ENCODE assay signal across 8 cellular contexts in genomic region chr6:153231048-153231635, GRCh38.
A peak's percentile ranks its signal among the peaks of the same experiment; 100 is the strongest.
DNase-seq lines count a peak whose midpoint lies in the region; ATAC-seq and TF ChIP-seq lines count a peak whose summit lies in the region.

No MANE protein-coding gene starts in this region.

- ATAC-seq in GM21737 (IDR thresholded peaks at IDR 0.05; ENCODE audit: unreplicated experiment), result no peak
- ATAC-seq in GM21381 (IDR thresholded peaks at IDR 0.05; ENCODE audit: unreplicated experiment), result no peak

- H2AFZ ChIP-seq in parathyroid adenoma, result peak overlapping the region; percentile 9

- DNase-seq in AG09309 (ENCODE audit: low read depth) (no peak), LHCN-M2 (ENCODE audit: low read depth) (peak; percentile 43), foreskin fibroblast (peak in 1 of 2 donors; percentile 57)

- no peak overlapping the region for H3K4me3 ChIP-seq in AG09309 (ENCODE audit: control insufficient read depth, low read depth, low read length)
- H3K4me3 ChIP-seq in foreskin fibroblast (ENCODE audit: low read depth in 1 of 2, low read length in 2 of 2), result no peak overlapping the region
- no peak overlapping the region for H3K4me3 ChIP-seq in parathyroid adenoma (ENCODE audit: low read depth, low read length)

- no peaks in the 10 kb centered on the region for H3K79me2 ChIP-seq in parathyroid adenoma

- H3K36me3 ChIP-seq in parathyroid adenoma (ENCODE audit: control insufficient read depth, insufficient read depth, low read length), result no peaks in the 10 kb centered on the region

- TF ChIP-seq CTCF in AG09309 (IDR thresholded peaks at IDR 0.05; ENCODE audit: control insufficient read depth, insufficient read depth, low read depth, low read length, missing control alignments), result peak; percentile 78
- TF ChIP-seq CTCF in GM12874 (IDR thresholded peaks at IDR 0.05; ENCODE audit: insufficient read depth, low read depth, low read length), result peak; percentile 89
- TF ChIP-seq CTCF in VCaP (conservative IDR thresholded peaks at IDR 0.05), result peak; percentile 94
- TF ChIP-seq CTCF in foreskin fibroblast (IDR thresholded peaks at IDR 0.05; ENCODE audit: low read depth, low read length), result peak; percentile 84
- TF ChIP-seq CTCF in parathyroid adenoma (IDR thresholded peaks at IDR 0.05), result peak; percentile 95

- no peaks in the 10 kb centered on the region for H3K4me1 ChIP-seq in parathyroid adenoma

- H3K27me3 ChIP-seq in parathyroid adenoma (ENCODE audit: control insufficient read depth, insufficient read depth, low read length), result no peaks in the 10 kb centered on the region

- H3K4me2 ChIP-seq in parathyroid adenoma (ENCODE audit: low read length), result no peak overlapping the region

- no peak overlapping the region for H3K27ac ChIP-seq in VCaP
- H3K27ac ChIP-seq in parathyroid adenoma, result no peak overlapping the region

- H3K9ac ChIP-seq in parathyroid adenoma, result no peak overlapping the region

- no peaks in the 10 kb centered on the region for H3K9me3 ChIP-seq in parathyroid adenoma (ENCODE audit: control insufficient read depth, low read length)
